ENCODE assay signal across 1 cellular context in the genomic region with DNA sequence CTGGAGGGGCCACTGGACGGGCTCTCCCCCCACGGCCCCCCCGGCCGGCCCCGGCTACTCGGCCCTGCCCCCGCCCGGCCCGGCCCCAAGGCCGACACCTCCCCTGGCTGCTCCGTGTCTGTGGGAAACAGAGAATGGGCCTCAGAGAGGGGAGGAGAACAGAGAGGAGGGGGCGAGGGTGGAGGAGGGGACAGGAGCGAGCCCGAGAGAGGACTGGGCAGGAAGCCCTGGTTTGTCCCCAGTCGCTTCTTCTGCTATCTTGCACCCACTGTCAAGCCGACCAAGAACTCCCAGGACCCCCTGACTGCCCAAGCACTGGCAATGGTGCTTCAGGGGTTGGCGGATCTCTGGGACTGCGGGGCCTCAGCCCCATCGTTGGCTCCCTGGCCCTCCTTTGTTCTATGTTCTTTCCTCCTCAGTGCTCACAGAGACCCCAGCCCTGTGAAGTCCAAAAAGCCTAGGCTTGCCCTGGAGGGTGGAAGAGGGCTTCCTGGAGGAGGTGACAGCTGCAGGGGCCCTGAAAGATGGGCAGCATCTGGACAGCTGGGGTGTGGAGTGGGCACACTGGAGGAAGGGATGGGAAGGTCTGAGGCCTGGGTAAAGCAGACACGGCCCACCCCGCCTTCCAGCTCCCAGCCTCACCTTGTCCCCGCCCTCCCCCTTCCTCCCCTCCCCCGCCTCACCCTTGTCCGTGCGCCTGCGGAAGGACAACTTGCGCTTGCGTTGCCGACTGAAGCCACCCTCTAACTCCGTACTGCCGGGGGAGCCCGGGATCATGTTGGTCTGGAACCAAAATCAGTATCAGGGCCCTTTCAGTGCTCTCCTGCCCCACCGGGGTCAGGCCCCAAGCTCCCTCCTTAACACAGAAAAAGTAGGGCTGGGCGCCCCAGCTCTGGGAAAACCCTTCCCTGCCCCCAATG.
TF ChIP-seq lines count a peak whose summit lies in the region.

No MANE protein-coding gene starts in this region.

TF ChIP-seq in HepG2, 621 proteins besides CTCF, POLR2A, EP300 and RAD21:
- TF ChIP-seq ZNF333 (CRISPR knock-in tag; IDR thresholded peaks at IDR 0.05; ENCODE audit: borderline replicate concordance) (no peak), FLYWCH1 (CRISPR knock-in tag; IDR thresholded peaks at IDR 0.05) (no peak), JARID2 (CRISPR knock-in tag; IDR thresholded peaks at IDR 0.05; ENCODE audit: insufficient replicate concordance) (no peak), ZKSCAN1 (IDR thresholded peaks at IDR 0.05; ENCODE audit: low read length) (no peak)
- TF ChIP-seq, protein P1, sequence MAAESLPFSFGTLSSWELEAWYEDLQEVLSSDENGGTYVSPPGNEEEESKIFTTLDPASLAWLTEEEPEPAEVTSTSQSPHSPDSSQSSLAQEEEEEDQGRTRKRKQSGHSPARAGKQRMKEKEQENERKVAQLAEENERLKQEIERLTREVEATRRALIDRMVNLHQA (CRISPR knock-in tag; IDR thresholded peaks at IDR 0.05), result no peak
- TF ChIP-seq, protein P2, sequence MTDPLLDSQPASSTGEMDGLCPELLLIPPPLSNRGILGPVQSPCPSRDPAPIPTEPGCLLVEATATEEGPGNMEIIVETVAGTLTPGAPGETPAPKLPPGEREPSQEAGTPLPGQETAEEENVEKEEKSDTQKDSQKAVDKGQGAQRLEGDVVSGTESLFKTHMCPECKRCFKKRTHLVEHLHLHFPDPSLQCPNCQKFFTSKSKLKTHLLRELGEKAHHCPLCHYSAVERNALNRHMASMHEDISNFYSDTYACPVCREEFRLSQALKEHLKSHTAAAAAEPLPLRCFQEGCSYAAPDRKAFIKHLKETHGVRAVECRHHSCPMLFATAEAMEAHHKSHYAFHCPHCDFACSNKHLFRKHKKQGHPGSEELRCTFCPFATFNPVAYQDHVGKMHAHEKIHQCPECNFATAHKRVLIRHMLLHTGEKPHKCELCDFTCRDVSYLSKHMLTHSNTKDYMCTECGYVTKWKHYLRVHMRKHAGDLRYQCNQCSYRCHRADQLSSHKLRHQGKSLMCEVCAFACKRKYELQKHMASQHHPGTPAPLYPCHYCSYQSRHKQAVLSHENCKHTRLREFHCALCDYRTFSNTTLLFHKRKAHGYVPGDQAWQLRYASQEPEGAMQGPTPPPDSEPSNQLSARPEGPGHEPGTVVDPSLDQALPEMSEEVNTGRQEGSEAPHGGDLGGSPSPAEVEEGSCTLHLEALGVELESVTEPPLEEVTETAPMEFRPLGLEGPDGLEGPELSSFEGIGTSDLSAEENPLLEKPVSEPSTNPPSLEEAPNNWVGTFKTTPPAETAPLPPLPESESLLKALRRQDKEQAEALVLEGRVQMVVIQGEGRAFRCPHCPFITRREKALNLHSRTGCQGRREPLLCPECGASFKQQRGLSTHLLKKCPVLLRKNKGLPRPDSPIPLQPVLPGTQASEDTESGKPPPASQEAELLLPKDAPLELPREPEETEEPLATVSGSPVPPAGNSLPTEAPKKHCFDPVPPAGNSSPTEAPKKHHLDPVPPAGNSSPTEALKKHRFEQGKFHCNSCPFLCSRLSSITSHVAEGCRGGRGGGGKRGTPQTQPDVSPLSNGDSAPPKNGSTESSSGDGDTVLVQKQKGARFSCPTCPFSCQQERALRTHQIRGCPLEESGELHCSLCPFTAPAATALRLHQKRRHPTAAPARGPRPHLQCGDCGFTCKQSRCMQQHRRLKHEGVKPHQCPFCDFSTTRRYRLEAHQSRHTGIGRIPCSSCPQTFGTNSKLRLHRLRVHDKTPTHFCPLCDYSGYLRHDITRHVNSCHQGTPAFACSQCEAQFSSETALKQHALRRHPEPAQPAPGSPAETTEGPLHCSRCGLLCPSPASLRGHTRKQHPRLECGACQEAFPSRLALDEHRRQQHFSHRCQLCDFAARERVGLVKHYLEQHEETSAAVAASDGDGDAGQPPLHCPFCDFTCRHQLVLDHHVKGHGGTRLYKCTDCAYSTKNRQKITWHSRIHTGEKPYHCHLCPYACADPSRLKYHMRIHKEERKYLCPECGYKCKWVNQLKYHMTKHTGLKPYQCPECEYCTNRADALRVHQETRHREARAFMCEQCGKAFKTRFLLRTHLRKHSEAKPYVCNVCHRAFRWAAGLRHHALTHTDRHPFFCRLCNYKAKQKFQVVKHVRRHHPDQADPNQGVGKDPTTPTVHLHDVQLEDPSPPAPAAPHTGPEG (CRISPR knock-in tag; IDR thresholded peaks at IDR 0.05), result no peak
- TF ChIP-seq, protein P3, sequence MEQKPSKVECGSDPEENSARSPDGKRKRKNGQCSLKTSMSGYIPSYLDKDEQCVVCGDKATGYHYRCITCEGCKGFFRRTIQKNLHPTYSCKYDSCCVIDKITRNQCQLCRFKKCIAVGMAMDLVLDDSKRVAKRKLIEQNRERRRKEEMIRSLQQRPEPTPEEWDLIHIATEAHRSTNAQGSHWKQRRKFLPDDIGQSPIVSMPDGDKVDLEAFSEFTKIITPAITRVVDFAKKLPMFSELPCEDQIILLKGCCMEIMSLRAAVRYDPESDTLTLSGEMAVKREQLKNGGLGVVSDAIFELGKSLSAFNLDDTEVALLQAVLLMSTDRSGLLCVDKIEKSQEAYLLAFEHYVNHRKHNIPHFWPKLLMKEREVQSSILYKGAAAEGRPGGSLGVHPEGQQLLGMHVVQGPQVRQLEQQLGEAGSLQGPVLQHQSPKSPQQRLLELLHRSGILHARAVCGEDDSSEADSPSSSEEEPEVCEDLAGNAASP (CRISPR knock-in tag; IDR thresholded peaks at IDR 0.05; ENCODE audit: borderline replicate concordance), result no peak
